Comparison of ENCODE assay signal across 14 cellular contexts in the genomic region with DNA sequence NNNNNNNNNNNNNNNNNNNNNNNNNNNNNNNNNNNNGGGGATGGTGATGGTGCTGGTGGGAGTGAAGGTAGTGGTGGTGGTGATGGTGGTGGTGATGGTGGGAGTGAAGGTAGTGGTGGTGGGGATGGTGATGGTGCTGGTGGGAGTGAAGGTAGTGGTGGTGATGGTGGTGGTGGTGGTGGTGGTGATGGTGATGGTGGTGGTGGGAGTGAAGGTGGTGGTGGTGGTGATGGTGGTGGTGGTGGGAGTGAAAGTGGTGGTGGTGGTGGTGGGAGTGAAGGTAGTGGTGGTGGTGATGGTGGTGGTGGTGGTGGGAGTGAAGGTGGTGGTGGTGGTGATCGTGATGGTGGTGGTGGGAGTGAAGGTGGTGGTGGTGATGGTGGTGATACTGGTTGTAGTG.
DNase-seq lines count a peak whose midpoint lies in the region; ATAC-seq, FAIRE-seq and TF ChIP-seq lines count a peak whose summit lies in the region.
"Had no signal": no experiment of that assay in that cellular context is flagged by ENCODE, and none has a peak within 500 bp of the region (broad histone marks: within the 10 kb centered on the region; RNA-seq: fewer than 3 reads in every experiment).

No MANE protein-coding gene starts in this region.

- TF ChIP-seq CTCF in CD8-positive, alpha-beta T cell (IDR thresholded peaks at IDR 0.05) = no peak
- TF ChIP-seq CTCF in K562 (IDR thresholded peaks at IDR 0.05 in 2 of 3, conservative IDR thresholded peaks at IDR 0.05 in 1 of 3; ENCODE audit: insufficient read depth in 2 of 3, low read depth in 1 of 3, low read length in 3 of 3) = no peak
- TF ChIP-seq CTCF in heart right ventricle (IDR thresholded peaks at IDR 0.05) = no peak
- no peak for TF ChIP-seq CTCF in thyroid gland (IDR thresholded peaks at IDR 0.05)

- H3K4me1 ChIP-seq in CD8-positive, alpha-beta T cell (ENCODE audit: insufficient read depth, low read length) = no peaks in the 10 kb centered on the region
- H3K4me1 ChIP-seq in K562 (replicated peaks in 1 of 2; ENCODE audit: control insufficient read depth in 2 of 2, insufficient read depth in 2 of 2, low read length in 2 of 2) (no peaks in the 10 kb centered on the region), heart right ventricle (no peaks in the 10 kb centered on the region), neuronal stem cell (ENCODE audit: control insufficient read depth in 2 of 2, insufficient read depth in 1 of 2, low read depth in 1 of 2, low read length in 2 of 2) (no peaks in the 10 kb centered on the region), thyroid gland (no peaks in the 10 kb centered on the region)

- intact Hi-C loops in CD8-positive, alpha-beta T cell (cut with DNase I, micrococcal nuclease) = no loop called here
- intact Hi-C loops in K562 (cut with micrococcal nuclease) = no loop called here
- intact Hi-C loops in heart right ventricle (cut with DNase I) = no loop called here
- intact Hi-C loops in thyroid gland (cut with DNase I) = no loop called here

- H3K4me3 Mint-ChIP-seq in CD8-positive, alpha-beta T cell = no peak overlapping the region
- H3K4me3 Mint-ChIP-seq: activated CD4-positive, alpha-beta T cell treated with anti-CD3 and anti-CD28 coated beads, Interleukin-2, amount 10 ng/mL, durations not matched to agents 7 days and 5 days; T-helper 1 cell treated with Interleukin-12 subunit alpha and Interleukin-12 subunit beta and Interleukin-4 antibody, amounts not matched to agents 30 μg/mL and 1 μg/mL, for 36 hours had no signal

- peak overlapping the region; percentile 88 for H3K18ac ChIP-seq in neuronal stem cell (ENCODE audit: low read length)

- H3K4me1 Mint-ChIP-seq in CD8-positive, alpha-beta T cell (ENCODE audit: low read depth) = no peaks in the 10 kb centered on the region
- H3K4me1 Mint-ChIP-seq: activated CD4-positive, alpha-beta T cell treated with anti-CD3 and anti-CD28 coated beads, Interleukin-2, amount 10 ng/mL, durations not matched to agents 7 days and 5 days had no signal

- peak in 2 of 7 experiments; percentile 11 to 16 for DNase-seq in CD8-positive, alpha-beta T cell
- no peak for DNase-seq in K562 (ENCODE audit: extremely low read depth in 1 of 4, low spot score in 3 of 4)
- DNase-seq in heart right ventricle = no peak
- DNase-seq in neuronal stem cell (ENCODE audit: low spot score) = no peak
- DNase-seq in superior temporal gyrus (ENCODE audit: extremely low spot score) = no peak
- no peak for DNase-seq in G401 (ENCODE audit: low spot score)
- DNase-seq in thyroid gland = no peak
- DNase-seq: activated CD4-positive, alpha-beta T cell treated with anti-CD3 and anti-CD28 coated beads, Interleukin-2, amount 10 ng/mL, durations not matched to agents 7 days and 5 days; effector memory CD4-positive, alpha-beta T cell; NCI-H2107; OCI-M1; small intestine had no signal

- H2BK120ac ChIP-seq in neuronal stem cell (ENCODE audit: low read depth, low read length) = peak overlapping the region; percentile 85

- in situ Hi-C loops in K562 (cut with MboI) = loop anchor here (5.0 kb wide), 1 partner anchor 55 kb away; no protein-coding TSS in a partner anchor
- in situ Hi-C loops in G401 (cut with HindIII; ENCODE audit: low sequenced_read_pairs) = no loop called here

- H2BK5ac ChIP-seq in neuronal stem cell (ENCODE audit: low read length) = no peak overlapping the region

- H4K91ac ChIP-seq in neuronal stem cell (ENCODE audit: low read depth, low read length, poor library complexity) = peak overlapping the region; percentile 87

- TF ChIP-seq POLR2A in K562 (conservative IDR thresholded peaks at IDR 0.05) (no peak), thyroid gland (IDR thresholded peaks at IDR 0.05) (no peak)

- H2AFZ ChIP-seq in K562 (ENCODE audit: low read depth, low read length) (no peak overlapping the region), neuronal stem cell (ENCODE audit: low read length) (no peak overlapping the region)

- no peak overlapping the region for H3K4me3 ChIP-seq in CD8-positive, alpha-beta T cell (ENCODE audit: low read depth, low read length)
- no peak overlapping the region for H3K4me3 ChIP-seq in K562
- no peak overlapping the region for H3K4me3 ChIP-seq in heart right ventricle
- peak overlapping the region in 1 of 2 donors; percentile 28 for H3K4me3 ChIP-seq in neuronal stem cell (ENCODE audit: low read length in 2 of 2)
- no peak overlapping the region for H3K4me3 ChIP-seq in thyroid gland (replicated peaks in 1 of 3)

- TF ChIP-seq EP300 in K562 (IDR thresholded peaks at IDR 0.05; ENCODE audit: low read length) = no peak

- 0% methylated on average over 1 of the region's 1 CpG for WGBS in K562 (ENCODE audit: insufficient coverage, low coverage, missing lambda C conversion rate)
- WGBS in heart right ventricle, 2 donors = 59 to 63% methylated on average over 1 of the region's 1 CpG
- WGBS in neuronal stem cell (ENCODE audit: extremely low coverage in 2 of 2, insufficient read length in 2 of 2, insufficient replicate concordance in 1 of 2), 2 donors = no CpG with 5 or more reads among the region's 1 CpG
- WGBS in thyroid gland, 2 donors = 82 to 92% methylated on average over 1 of the region's 1 CpG

- H3K9ac ChIP-seq in K562 (ENCODE audit: insufficient read depth in 1 of 2, low read depth in 2 of 2, low read length in 2 of 2) (no peak overlapping the region), neuronal stem cell (ENCODE audit: low read depth, low read length, poor library complexity) (peak overlapping the region; percentile 90)

- peak overlapping the region; percentile 96 for H3K4ac ChIP-seq in neuronal stem cell (ENCODE audit: low read length)

- H3K9me3 ChIP-seq in CD8-positive, alpha-beta T cell (ENCODE audit: low read length) = no peaks in the 10 kb centered on the region
- peaks cover 5% of the 10 kb centered on the region for H3K9me3 ChIP-seq in K562 (replicated peaks; ENCODE audit: control insufficient read depth, insufficient read depth, low read depth, low read length)
- peaks cover 0 to 3% (median 0%) of the 10 kb centered on the region in 11 donors for H3K9me3 ChIP-seq in heart right ventricle
- peaks cover 5% of the 10 kb centered on the region in 2 donors for H3K9me3 ChIP-seq in neuronal stem cell (replicated peaks in 1 of 2; ENCODE audit: control insufficient read depth in 2 of 2, insufficient read depth in 1 of 2, low read depth in 1 of 2, low read length in 2 of 2)
- no peaks in the 10 kb centered on the region for H3K9me3 ChIP-seq in thyroid gland

- H3K27ac Mint-ChIP-seq in CD8-positive, alpha-beta T cell = peak overlapping the region; percentile 78
- H3K27ac Mint-ChIP-seq: activated CD4-positive, alpha-beta T cell treated with anti-CD3 and anti-CD28 coated beads, Interleukin-2, amount 10 ng/mL, durations not matched to agents 7 days and 5 days; T-helper 1 cell treated with Interleukin-12 subunit alpha and Interleukin-12 subunit beta and Interleukin-4 antibody, amounts not matched to agents 30 μg/mL and 1 μg/mL, for 36 hours had no signal

- no peak overlapping the region for H3K4me2 ChIP-seq in K562 (ENCODE audit: insufficient read depth, low read length)
- no peak overlapping the region for H3K4me2 ChIP-seq in neuronal stem cell (ENCODE audit: insufficient read depth, low read length, poor library complexity, severe bottlenecking)

- H4K20me1 ChIP-seq in K562 (replicated peaks; ENCODE audit: control insufficient read depth, insufficient read depth, low read length) = no peaks in the 10 kb centered on the region

- peak overlapping the region; percentile 13 for H2BK15ac ChIP-seq in neuronal stem cell (ENCODE audit: low read length)

- CTCF ChIA-PET in CD8-positive, alpha-beta T cell (lab: Charles Lee) = no interaction called here
- CTCF ChIA-PET in K562 (lab: Yijun Ruan, JAX; ENCODE audit: low intra/inter-chr PET ratio) = no interaction called here

- peak overlapping the region; percentile 100 for H4K8ac ChIP-seq in neuronal stem cell (ENCODE audit: low read depth, low read length)

- H3K36me3 ChIP-seq in CD8-positive, alpha-beta T cell (ENCODE audit: insufficient read depth, low read length) = no peaks in the 10 kb centered on the region
- H3K36me3 ChIP-seq in K562 (ENCODE audit: control insufficient read depth, insufficient read depth, low read length) (no peaks in the 10 kb centered on the region), heart right ventricle (no peaks in the 10 kb centered on the region), neuronal stem cell (replicated peaks in 1 of 2; ENCODE audit: control insufficient read depth in 2 of 2, insufficient read depth in 2 of 2, low read length in 2 of 2) (peaks cover 0 to 2% of the 10 kb centered on the region in 2 donors), thyroid gland (no peaks in the 10 kb centered on the region)

- no peaks in the 10 kb centered on the region for H3K36me3 Mint-ChIP-seq in CD8-positive, alpha-beta T cell

- no peaks in the 10 kb centered on the region for H3K27me3 Mint-ChIP-seq in CD8-positive, alpha-beta T cell (ENCODE audit: low read depth)
- H3K27me3 Mint-ChIP-seq: activated CD4-positive, alpha-beta T cell treated with anti-CD3 and anti-CD28 coated beads, Interleukin-2, amount 10 ng/mL, durations not matched to agents 7 days and 5 days had no signal

- H3K79me2 ChIP-seq in K562 (ENCODE audit: control insufficient read depth, insufficient read depth, low read length) = no peaks in the 10 kb centered on the region

- H2AK5ac ChIP-seq in neuronal stem cell (ENCODE audit: low read depth, low read length) = peak overlapping the region; percentile 64

- H3K27ac ChIP-seq in CD8-positive, alpha-beta T cell (ENCODE audit: low read depth, low read length) = no peak overlapping the region
- no peak overlapping the region for H3K27ac ChIP-seq in K562 (ENCODE audit: extremely low read depth, low read depth, low read length)
- H3K27ac ChIP-seq in heart right ventricle = no peak overlapping the region
- peak overlapping the region; percentile 1 for H3K27ac ChIP-seq in neuronal stem cell (replicated peaks; ENCODE audit: low read length)
- no peak overlapping the region for H3K27ac ChIP-seq in thyroid gland

- BruUV-seq in K562 (replicated peaks; lab: Mats Ljungman, UMichigan) = no TSS peak

- H3K9me3 Mint-ChIP-seq in CD8-positive, alpha-beta T cell = no peaks in the 10 kb centered on the region
- H3K9me3 Mint-ChIP-seq: activated CD4-positive, alpha-beta T cell treated with anti-CD3 and anti-CD28 coated beads, Interleukin-2, amount 10 ng/mL, durations not matched to agents 7 days and 5 days; T-helper 1 cell treated with Interleukin-12 subunit alpha and Interleukin-12 subunit beta and Interleukin-4 antibody, amounts not matched to agents 30 μg/mL and 1 μg/mL, for 36 hours had no signal

- POLR2A ChIA-PET in CD8-positive, alpha-beta T cell (lab: Charles Lee) = no interaction called here
- POLR2A ChIA-PET in K562 (lab: Yijun Ruan, JAX) = no interaction called here

- peak overlapping the region; percentile 100 for H3K23ac ChIP-seq in neuronal stem cell (ENCODE audit: low read depth, low read length, poor library complexity)

- H2BK12ac ChIP-seq in neuronal stem cell (ENCODE audit: low read length) = peak overlapping the region; percentile 99

- no peaks in the 10 kb centered on the region for H3K27me3 ChIP-seq in CD8-positive, alpha-beta T cell (ENCODE audit: insufficient read depth, low read length)
- peaks cover 6 to 15% of the 10 kb centered on the region in 2 experiments; a peak in 2 of 5 replicates for H3K27me3 ChIP-seq in K562 (ENCODE audit: control insufficient read depth in 2 of 2, insufficient read depth in 2 of 2, low read length in 2 of 2)
- H3K27me3 ChIP-seq in heart right ventricle = no peaks in the 10 kb centered on the region
- H3K27me3 ChIP-seq in neuronal stem cell (ENCODE audit: control insufficient read depth in 3 of 3, insufficient read depth in 3 of 3, low read depth in 1 of 3, low read length in 3 of 3) = peaks cover 0 to 4% (median 3%) of the 10 kb centered on the region in 3 experiments
- H3K27me3 ChIP-seq in thyroid gland = no peaks in the 10 kb centered on the region

- TF ChIP-seq RAD21 in K562 (CRISPR knock-in tag; conservative IDR thresholded peaks at IDR 0.05 in 1 of 2, IDR thresholded peaks at IDR 0.05 in 1 of 2) = no peak

- peaks cover 3% of the 10 kb centered on the region for H3K79me1 ChIP-seq in neuronal stem cell (ENCODE audit: low read depth, low read length)

- H3K9me1 ChIP-seq in K562 (ENCODE audit: control insufficient read depth, insufficient read depth, low read length) = no peaks in the 10 kb centered on the region

- no peak for ATAC-seq in CD8-positive, alpha-beta T cell
- ATAC-seq in K562 (no peak), heart right ventricle (peak in 7 of 8 donors; percentile 51 to 96 (median 77)), HG02981 (IDR thresholded peaks at IDR 0.05; ENCODE audit: unreplicated experiment) (no peak)

- FAIRE-seq in K562 (lab: Jason Lieb, UNC) = no peak
- FAIRE-seq: small intestine had no signal

- H3K14ac ChIP-seq in neuronal stem cell (ENCODE audit: low read length) = peak overlapping the region; percentile 99

Comparison
In these comparisons a context has a peak if more than half of its experiments do, and no peak if none do; other contexts are left out.
1. ATAC-seq: peak in heart right ventricle (7 of 8); none in CD8-positive, alpha-beta T cell (single experiment), K562 (single experiment) and HG02981 (single experiment).